In the genomic region with DNA sequence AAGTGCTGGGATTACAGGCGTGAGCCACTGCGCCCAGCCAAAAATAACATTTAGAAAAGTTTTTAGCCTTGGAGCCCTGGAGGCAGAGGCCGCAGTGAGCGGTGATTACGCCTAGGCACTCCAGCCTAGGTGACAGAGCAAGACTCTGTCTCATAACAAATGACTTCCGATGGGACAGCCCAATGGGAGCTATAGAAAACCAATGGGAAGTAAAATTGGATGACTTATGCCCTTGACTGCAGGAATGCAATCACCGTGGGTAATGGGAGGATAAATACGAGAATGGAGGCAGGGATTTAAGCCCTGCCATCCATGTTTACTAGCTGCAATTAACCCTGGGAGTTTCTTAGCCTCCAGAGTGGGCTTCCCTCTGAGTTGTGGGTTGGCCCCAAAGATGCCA, we compare ENCODE assay signal across 20 cellular contexts.
"Had no signal": no experiment of that assay in that cellular context is flagged by ENCODE, and none has a peak within 500 bp of the region (broad histone marks: within the 10 kb centered on the region; RNA-seq: fewer than 3 reads in every experiment).

No MANE protein-coding gene starts in this region.

- DNase-seq: activated CD4-positive, alpha-beta T cell treated with anti-CD3 and anti-CD28 coated beads for 1 hour; activated CD4-positive, alpha-beta T cell treated with anti-CD3 and anti-CD28 coated beads, Interleukin-2, amount 50 U/mL, for 1 hour; activated naive CD4-positive, alpha-beta T cell treated with Interleukin-2 at 50 U/mL for 16 hours; activated T-cell treated with anti-CD3 and anti-CD28 coated beads, Interleukin-2, amount 50 U/mL, for 1 hour; aorta; head of caudate nucleus; hypothalamus; midbrain; occipital lobe; small intestine; stimulated activated CD4-positive, alpha-beta T cell treated with anti-CD3 and anti-CD28 coated beads, Interleukin-15, amount 100 ng/mL, for 24 hours; stimulated activated naive B cell treated with anti-CD40 and anti-IgM and Interleukin-4, amounts not matched to agents 10 μg/mL and 1 μg/mL and 100 μg/mL, for 72 hours; SW 1271 had no signal

- H3K9me3 Mint-ChIP-seq: neural crest cell; stimulated activated naive B cell treated with anti-CD40 and anti-IgM and Interleukin-4, amounts not matched to agents 10 μg/mL and 1 μg/mL and 100 μg/mL, for 72 hours; type B pancreatic cell had no signal

- H3K36me3 Mint-ChIP-seq: stimulated activated naive B cell treated with anti-CD40 and anti-IgM and Interleukin-4, amounts not matched to agents 10 μg/mL and 1 μg/mL and 100 μg/mL, for 72 hours; type B pancreatic cell had no signal

- H3K36me3 ChIP-seq: gastroesophageal sphincter, thoracic aorta had no signal

- FAIRE-seq: islet of Langerhans, small intestine had no signal

- ATAC-seq: gastroesophageal sphincter had no signal

- H3K9me3 ChIP-seq: gastroesophageal sphincter, thoracic aorta had no signal

- H3K4me3 Mint-ChIP-seq: brain, neural crest cell, type B pancreatic cell had no signal

- H3K27ac Mint-ChIP-seq: stimulated activated naive B cell treated with anti-CD40 and anti-IgM and Interleukin-4, amounts not matched to agents 10 μg/mL and 1 μg/mL and 100 μg/mL, for 72 hours had no signal

- H3K27ac ChIP-seq: epithelial cell of prostate had no signal

- H3K27me3 ChIP-seq: gastroesophageal sphincter had no signal

- H3K27me3 Mint-ChIP-seq: brain; stimulated activated naive B cell treated with anti-CD40 and anti-IgM and Interleukin-4, amounts not matched to agents 10 μg/mL and 1 μg/mL and 100 μg/mL, for 72 hours; type B pancreatic cell had no signal
